Comparison of ENCODE assay signal across 8 cellular contexts in genomic region chr10:125982256-125982948, GRCh38.
DNase-seq lines count a peak whose midpoint lies in the region; ATAC-seq and TF ChIP-seq lines count a peak whose summit lies in the region.

No MANE protein-coding gene starts in this region.

- H3K4me3 ChIP-seq in AG10803 (ENCODE audit: low read length) (no peak overlapping the region), GM12875 (ENCODE audit: low read depth, low read length) (no peak overlapping the region), WI38 (ENCODE audit: low read depth, low read length) (no peak overlapping the region), foreskin fibroblast (ENCODE audit: low read depth in 1 of 2, low read length in 2 of 2) (no peak overlapping the region), neutrophil (ENCODE audit: low read depth in 1 of 2, low read length in 1 of 2) (no peak overlapping the region)

- no peaks in the 10 kb centered on the region for H3K27me3 ChIP-seq in neutrophil

- DNase-seq in AG10803 (ENCODE audit: low read depth), result peak; percentile 69
- DNase-seq in NCI-H146 treated with DMSO at 0.1 percent for 48 hours (lab: John Stamatoyannopoulos, UW; ENCODE audit: unreplicated experiment), result peak; percentile 64
- DNase-seq in foreskin fibroblast, result peak; percentile 50 to 80
- DNase-seq in stimulated activated naive CD4-positive, alpha-beta T cell treated with Interleukin-2 at 50 U/mL for 16 hours (lab: John Stamatoyannopoulos, UW), result no peak

- ATAC-seq in HG02759 (IDR thresholded peaks at IDR 0.05; ENCODE audit: unreplicated experiment), result peak; percentile 77

- TF ChIP-seq CTCF in AG10803 (conservative IDR thresholded peaks at IDR 0.05; ENCODE audit: low read length), result peak; percentile 61
- TF ChIP-seq CTCF in GM12875 (IDR thresholded peaks at IDR 0.05; ENCODE audit: borderline replicate concordance, insufficient read depth, low read depth, low read length), result peak; percentile 36; the same call in 1 of the 2 replicates
- peak; percentile 38; the same call in 1 of the 2 replicates for TF ChIP-seq CTCF in WI38 (IDR thresholded peaks at IDR 0.05; ENCODE audit: low read depth, low read length)
- TF ChIP-seq CTCF in foreskin fibroblast (IDR thresholded peaks at IDR 0.05; ENCODE audit: low read depth, low read length), result peak; percentile 44
- peak; percentile 42 for TF ChIP-seq CTCF in neutrophil (IDR thresholded peaks at IDR 0.05)

- H3K4me1 ChIP-seq in neutrophil (ENCODE audit: control insufficient read depth in 1 of 2, insufficient read depth in 1 of 2, low read depth in 1 of 2, low read length in 1 of 2), result peaks cover 0 to 5% of the 10 kb centered on the region in 2 experiments

- no peaks in the 10 kb centered on the region for H3K36me3 ChIP-seq in neutrophil

- no peak overlapping the region for H3K27ac ChIP-seq in neutrophil

- no peaks in the 10 kb centered on the region for H3K9me3 ChIP-seq in neutrophil
